Comparison of ENCODE assay signal across 8 cellular contexts in genomic region chr14:102320671-102321455, GRCh38. TPM values are rescaled to one million over a fixed set of nuclear protein-coding genes. Genes with fewer than 3 reads are reported as not detected.
DNase-seq lines count a peak whose midpoint lies in the region; ATAC-seq and TF ChIP-seq lines count a peak whose summit lies in the region.

No MANE protein-coding gene starts in this region.

- CTCF ChIA-PET in Caco-2 (lab: Charles Lee) = no interaction called here

- H3K27ac Mint-ChIP-seq in Caco-2 (ENCODE audit: unreplicated experiment) = peak overlapping the region; percentile 93

- TF ChIP-seq CTCF in Caco-2 (IDR thresholded peaks at IDR 0.05; ENCODE audit: insufficient read depth in 1 of 2, low read depth in 1 of 2, low read length in 1 of 2, severe bottlenecking in 1 of 2, unreplicated experiment in 1 of 2) = no peak
- TF ChIP-seq CTCF in Peyer's patch (IDR thresholded peaks at IDR 0.05) = peak in 1 of 6 experiments; percentile 3
- TF ChIP-seq CTCF in epithelial cell of esophagus (IDR thresholded peaks at IDR 0.05; ENCODE audit: insufficient read depth, low read depth, low read length, missing control alignments) = no peak
- no peak for TF ChIP-seq CTCF in parathyroid adenoma (IDR thresholded peaks at IDR 0.05)

- no peaks in the 10 kb centered on the region for H3K27me3 Mint-ChIP-seq in Caco-2 (ENCODE audit: insufficient read depth, unreplicated experiment)

- no peak for ATAC-seq in GM21737 (IDR thresholded peaks at IDR 0.05; ENCODE audit: unreplicated experiment)

- no peak for TF ChIP-seq POLR2A in Peyer's patch (IDR thresholded peaks at IDR 0.05)

- intact Hi-C loops in Caco-2 (cut with micrococcal nuclease; ENCODE audit: unreplicated experiment) = no loop called here

- TSS peak; percentile 48 for BruUV-seq in Caco-2 (replicated peaks; lab: Mats Ljungman, UMichigan)

- H3K9me3 ChIP-seq in Caco-2 (no peaks in the 10 kb centered on the region), Peyer's patch (no peaks in the 10 kb centered on the region), parathyroid adenoma (ENCODE audit: control insufficient read depth, low read length) (no peaks in the 10 kb centered on the region)

- peak overlapping the region; percentile 98 for H3K4me2 ChIP-seq in parathyroid adenoma (ENCODE audit: low read length)

- POLR2A ChIA-PET in Caco-2 (lab: Charles Lee) = no interaction called here

- peaks cover 37% of the 10 kb centered on the region for H3K4me1 ChIP-seq in Caco-2
- peaks cover 0 to 43% (median 9%) of the 10 kb centered on the region in 4 donors for H3K4me1 ChIP-seq in Peyer's patch
- H3K4me1 ChIP-seq in parathyroid adenoma = peaks cover 22% of the 10 kb centered on the region

- DNase-seq in Caco-2 (no peak), Peyer's patch (no peak), epithelial cell of esophagus (ENCODE audit: low read depth) (no peak), anterior cingulate cortex (lab: John Stamatoyannopoulos, UW) (no peak), ureter (ENCODE audit: low spot score) (no peak), kidney tubule cell (ENCODE audit: low spot score) (no peak)

- H3K79me2 ChIP-seq in parathyroid adenoma = peaks cover 2% of the 10 kb centered on the region

- H3K4me1 Mint-ChIP-seq in Caco-2 (ENCODE audit: low read depth, unreplicated experiment) = peaks cover 24% of the 10 kb centered on the region

- peak overlapping the region; percentile 82 to 93 (median 92) for H3K27ac ChIP-seq in Peyer's patch
- peak overlapping the region; percentile 86 for H3K27ac ChIP-seq in parathyroid adenoma

- no peaks in the 10 kb centered on the region for H3K36me3 ChIP-seq in Caco-2 (ENCODE audit: control insufficient read depth, insufficient read depth, low read length)
- H3K36me3 ChIP-seq in Peyer's patch = no peaks in the 10 kb centered on the region
- H3K36me3 ChIP-seq in parathyroid adenoma (ENCODE audit: control insufficient read depth, insufficient read depth, low read length) = no peaks in the 10 kb centered on the region

- H3K36me3 Mint-ChIP-seq in Caco-2 (ENCODE audit: insufficient read depth, unreplicated experiment) = peaks cover 31% of the 10 kb centered on the region

- H2AFZ ChIP-seq in parathyroid adenoma = peak overlapping the region; percentile 97

- H3K9ac ChIP-seq in parathyroid adenoma = no peak overlapping the region

- peak overlapping the region; percentile 72 for H3K4me3 ChIP-seq in Caco-2 (ENCODE audit: low read depth, low read length)
- H3K4me3 ChIP-seq in Peyer's patch = peak overlapping the region in 2 of 4 donors; percentile 73 to 78
- peak overlapping the region; percentile 74 for H3K4me3 ChIP-seq in epithelial cell of esophagus (ENCODE audit: low read length)
- H3K4me3 ChIP-seq in parathyroid adenoma (ENCODE audit: low read depth, low read length) = peak overlapping the region; percentile 75

- peak overlapping the region; percentile 89 for H3K4me3 Mint-ChIP-seq in Caco-2 (ENCODE audit: unreplicated experiment)

- H3K27me3 ChIP-seq in Caco-2 (replicated peaks; ENCODE audit: control insufficient read depth, insufficient read depth, low read length) = no peaks in the 10 kb centered on the region
- H3K27me3 ChIP-seq in Peyer's patch = no peaks in the 10 kb centered on the region
- no peaks in the 10 kb centered on the region for H3K27me3 ChIP-seq in parathyroid adenoma (ENCODE audit: control insufficient read depth, insufficient read depth, low read length)

- no peaks in the 10 kb centered on the region for H3K9me3 Mint-ChIP-seq in Caco-2 (ENCODE audit: unreplicated experiment)

RNA-seq across cellular contexts. Expression of gene ZNF839, which starts 1.3 kb away (rescaled TPM):
- total RNA-seq in Caco-2 (2022) (9.8 and 11.9 TPM in 2 replicates), Peyer's patch (10 to 100 TPM; 11.9 to 42.1 (median 27.2) TPM), ureter (18.1 TPM)

RNA-seq across cellular contexts. Expression of gene MOK, which starts 15.9 kb away (rescaled TPM):
- total RNA-seq in Caco-2 (2022) (1.4 and 2.0 TPM in 2 replicates), Peyer's patch (10 to 100 TPM in 2 of 4 donors, 1 to 10 TPM in 2; 4.6 to 30.5 (median 14.6) TPM), ureter (24.4 TPM)

RNA-seq across cellular contexts. Expression of gene CINP, which starts 41.8 kb away (rescaled TPM):
- total RNA-seq in Caco-2 (2022) (38.9 and 41.5 TPM in 2 replicates), Peyer's patch (10 to 100 TPM in 3 of 4 donors, 1 to 10 TPM in 1; 5.8 to 29.9 (median 24.8) TPM), ureter (31.2 TPM)

RNA-seq across cellular contexts. Expression of gene TECPR2, which starts 41.9 kb away (rescaled TPM):
- total RNA-seq in Caco-2 (2022) = 5.4 and 9.3 TPM in 2 replicates
- 10 to 100 TPM; 21.5 to 45.3 (median 22.4) TPM for total RNA-seq in Peyer's patch
- total RNA-seq in ureter = 36.3 TPM
